8 cellular contexts compared by ENCODE assay signal in the genomic region with DNA sequence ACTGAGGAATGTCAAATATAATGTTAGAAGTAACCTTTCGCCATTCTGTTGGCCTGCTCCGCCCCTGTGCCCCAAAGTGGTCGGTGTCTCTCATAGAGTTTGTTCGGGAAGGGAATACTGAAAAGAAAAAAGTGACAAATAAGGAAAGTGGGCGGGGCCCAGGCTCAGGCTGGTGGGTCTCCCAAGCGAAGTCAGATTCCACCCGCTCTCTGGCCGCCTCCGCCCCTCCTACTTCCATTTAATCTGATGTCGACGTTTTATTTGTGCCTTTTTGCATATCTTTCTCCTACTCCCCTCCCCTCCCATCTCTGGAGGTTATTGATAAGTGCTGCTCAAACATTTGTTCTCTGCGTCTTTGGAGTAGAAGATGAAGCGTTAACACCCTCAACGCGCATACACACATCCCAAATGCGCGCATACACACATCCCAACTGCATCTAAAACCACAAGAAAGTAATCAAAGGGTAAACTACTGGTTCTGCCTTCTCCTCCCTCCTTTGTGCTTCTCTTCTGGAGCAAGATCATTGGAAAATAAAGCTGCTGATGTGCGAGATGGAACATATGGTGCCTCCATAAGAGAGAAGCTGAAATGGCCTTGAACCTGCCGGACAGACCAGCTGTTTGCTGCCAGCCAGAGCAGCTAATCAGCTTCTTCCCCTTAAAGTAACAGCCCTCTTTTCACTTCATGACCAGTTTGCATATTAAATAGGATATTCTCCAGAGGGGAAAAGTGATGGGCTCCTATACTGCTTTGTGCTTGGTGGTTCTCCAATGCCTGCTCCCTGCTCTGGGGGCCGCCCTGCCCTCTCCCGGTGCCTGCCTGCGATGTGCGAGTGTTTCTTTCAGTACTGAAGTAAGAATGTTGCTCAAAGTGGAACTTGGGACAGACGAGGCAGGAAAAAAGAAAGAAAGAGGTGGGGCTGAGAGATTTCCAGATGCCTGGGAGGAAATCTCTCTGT. TPM values are rescaled to one million over a fixed set of nuclear protein-coding genes. Genes with fewer than 3 reads are reported as not detected.
DNase-seq lines count a peak whose midpoint lies in the region; ATAC-seq and TF ChIP-seq lines count a peak whose summit lies in the region.

No MANE protein-coding gene starts in this region.

- H3K36me3 Mint-ChIP-seq in chondrocyte (ENCODE audit: low read depth): no peaks in the 10 kb centered on the region

- peaks cover 20% of the 10 kb centered on the region for H3K4me1 Mint-ChIP-seq in chondrocyte (ENCODE audit: low read depth)

- H3K9me3 Mint-ChIP-seq in chondrocyte (ENCODE audit: low read depth): peaks cover 3% of the 10 kb centered on the region

- peak overlapping the region; percentile 79 for H3K4me3 Mint-ChIP-seq in chondrocyte (ENCODE audit: unreplicated experiment)

- no peaks in the 10 kb centered on the region for H3K27me3 Mint-ChIP-seq in chondrocyte (ENCODE audit: low read depth)

- ATAC-seq in left lobe of liver (no peak), HG02642 (IDR thresholded peaks at IDR 0.05; ENCODE audit: poor library complexity, unreplicated experiment) (no peak)
- no peak for ATAC-seq in stimulated activated naive CD8-positive, alpha-beta T cell treated with anti-CD3 and anti-CD28 coated beads, Interleukin-15, Interleukin-2, amounts not matched to agents 100 U/mL and 50 U/mL, for 24 hours

- TF ChIP-seq CTCF in chondrocyte (IDR thresholded peaks at IDR 0.05): peak; percentile 56

- peak; percentile 75 for DNase-seq in EL
- peak; percentile 88 for DNase-seq in NCI-H82 (lab: John Stamatoyannopoulos, UW)
- no peak for DNase-seq in chondrocyte (ENCODE audit: low spot score)
- peak; percentile 47 for DNase-seq in left lobe of liver (ENCODE audit: low spot score)
- DNase-seq in stimulated activated naive CD8-positive, alpha-beta T cell treated with anti-CD3 and anti-CD28 coated beads, Interleukin-15, Interleukin-2, amounts not matched to agents 100 U/mL and 50 U/mL, for 24 hours: peak; percentile 18
- no peak for DNase-seq in effector CD8-positive, alpha-beta T cell (lab: John Stamatoyannopoulos, UW)
- no peak for DNase-seq in NCI-H510A treated with DMSO at 0.1 percent for 48 hours (lab: John Stamatoyannopoulos, UW)

- H3K27ac Mint-ChIP-seq in chondrocyte (ENCODE audit: unreplicated experiment): peak overlapping the region; percentile 91

RNA-seq across cellular contexts. Expression of a gene that starts 3.1 kb away (rescaled TPM):
- total RNA-seq in chondrocyte (6.0 to 9.3 TPM (median 8.8 TPM) in 3 replicates), left lobe of liver (3.1 TPM)

Comparison
In these comparisons a context has a peak if more than half of its experiments do, and no peak if none do; other contexts are left out.
1. DNase-seq: peak in EL (single experiment), NCI-H82 (single experiment), left lobe of liver (single experiment) and stimulated activated naive CD8-positive, alpha-beta T cell treated with anti-CD3 and anti-CD28 coated beads, Interleukin-15, Interleukin-2, amounts not matched to agents 100 U/mL and 50 U/mL, for 24 hours (single experiment); none in chondrocyte (single experiment), effector CD8-positive, alpha-beta T cell (single experiment) and NCI-H510A treated with DMSO at 0.1 percent for 48 hours (single experiment).